ENCODE assay signal across 37 cellular contexts in genomic region chr7:19175241-19175640, GRCh38. TPM values are rescaled to one million over a fixed set of nuclear protein-coding genes. Genes with fewer than 3 reads are reported as not detected.
"Had no signal": no experiment of that assay in that cellular context is flagged by ENCODE, and none has a peak within 500 bp of the region (broad histone marks: within the 10 kb centered on the region; RNA-seq: fewer than 3 reads in every experiment).

No MANE protein-coding gene starts in this region.

- H3K4me3 ChIP-seq: MG63 had no signal

- H3K9me3 ChIP-seq: MG63 had no signal

- H3K27me3 ChIP-seq: MG63 had no signal

- DNase-seq: Karpas-422, Kasumi-1, MG63, MM.1S, MV-4-11, NCI-H1048, NCI-H1092, NCI-H1092 treated with DMSO at 0.1 percent for 48 hours, NCI-H1105, NCI-H1417, NCI-H1417 treated with DMSO at 0.1 percent for 48 hours, NCI-H1436, NCI-H1436 treated with DMSO at 0.1 percent for 48 hours, NCI-H146, NCI-H1694, NCI-H1694 treated with DMSO at 0.1 percent for 48 hours, NCI-H187, NCI-H187 treated with DMSO at 0.1 percent for 48 hours, NCI-H1930, NCI-H2029, NCI-H2029 treated with DMSO at 0.1 percent for 48 hours, NCI-H2081, NCI-H2081 treated with DMSO at 0.1 percent for 48 hours, NCI-H2107, NCI-H2171, NCI-H2171 treated with DMSO at 0.1 percent for 48 hours, NCI-H2227 treated with DMSO at 0.1 percent for 48 hours, NCI-H226, NCI-H345, NCI-H446, NCI-H446 treated with DMSO at 0.1 percent for 48 hours, NCI-H510A, NCI-H524 had no signal

- H3K36me3 ChIP-seq: MG63 had no signal

RNA-seq across cellular contexts. Expression of gene FERD3L, which starts 30.0 kb away (rescaled TPM):
- total RNA-seq: LHCN-M2, M059J, MCF 10A, NCI-H460 had no signal

RNA-seq across cellular contexts. Expression of gene TWIST1, which starts 57.8 kb away (rescaled TPM):
- total RNA-seq: NCI-H460 had no signal
